Comparison of ENCODE assay signal across 8 cellular contexts in the genomic region with DNA sequence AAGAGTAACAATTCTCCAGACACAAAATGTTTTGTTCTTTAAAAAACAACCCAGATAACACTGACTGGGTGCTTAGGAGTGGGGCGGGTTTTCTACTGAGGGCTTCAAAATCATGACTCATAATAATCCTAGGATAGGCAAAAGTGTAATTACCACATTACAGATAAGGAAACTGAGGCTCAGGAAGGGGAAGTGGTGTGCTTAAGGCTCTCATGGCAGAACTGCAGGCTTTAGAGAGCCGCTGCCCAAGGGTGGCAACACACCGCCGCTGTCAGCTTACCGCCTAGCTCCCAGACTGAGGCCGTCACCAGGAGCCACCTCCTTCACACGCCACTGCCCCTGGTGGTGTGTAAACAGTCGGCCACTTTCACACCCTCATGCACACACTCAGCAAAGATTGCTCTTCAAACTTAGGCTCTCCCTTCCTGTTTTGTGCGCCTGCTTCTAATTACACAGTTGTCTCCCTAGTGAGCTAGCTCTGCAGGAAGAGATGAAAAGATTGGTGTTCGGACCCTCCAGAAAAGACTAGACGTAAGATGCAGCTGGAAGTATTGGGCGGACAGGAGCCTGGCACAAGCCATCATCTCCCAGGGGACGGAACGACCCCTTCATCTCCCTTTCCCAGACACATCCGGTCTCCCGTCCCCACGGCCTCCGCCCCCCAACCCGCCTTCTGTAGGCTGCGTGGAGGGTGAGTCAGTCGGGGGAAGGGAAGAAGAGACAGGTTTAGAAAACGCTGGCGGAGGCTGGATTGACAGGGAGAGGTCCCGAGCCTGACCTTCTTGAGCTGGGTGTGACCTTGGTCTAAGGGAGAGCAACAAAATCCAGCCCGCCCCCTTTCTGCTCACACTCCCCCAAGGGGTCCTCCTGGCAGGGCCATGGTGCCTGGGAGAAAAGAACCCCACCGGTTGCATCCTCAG.
DNase-seq lines count a peak whose midpoint lies in the region; ATAC-seq, FAIRE-seq and TF ChIP-seq lines count a peak whose summit lies in the region.

No MANE protein-coding gene starts in this region.

- POLR2A ChIA-PET in H1 (lab: Charles Lee; ENCODE audit: partially characterized antibody): interaction anchor here (1.5 kb wide), 1 partner anchor 23 kb away, joined by 3 read pairs; no protein-coding TSS in a partner anchor

- H3K4me3 ChIP-seq in DOHH2 (ENCODE audit: low read length): peak overlapping the region; percentile 16; the same call in 1 of the 2 replicates
- H3K4me3 ChIP-seq in H1 (ENCODE audit: extremely low read depth in 1 of 4, insufficient read depth in 2 of 4, low read depth in 3 of 4, low read length in 4 of 4): no peak overlapping the region
- no peak overlapping the region for H3K4me3 ChIP-seq in parathyroid adenoma (ENCODE audit: low read depth, low read length)

- H3K36me3 ChIP-seq in DOHH2 (ENCODE audit: control insufficient read depth, low read length) (no peaks in the 10 kb centered on the region), H1 (ENCODE audit: control insufficient read depth in 2 of 4, insufficient read depth in 4 of 4, low read length in 3 of 4) (no peaks in the 10 kb centered on the region), parathyroid adenoma (ENCODE audit: control insufficient read depth, insufficient read depth, low read length) (no peaks in the 10 kb centered on the region)

- H3K23ac ChIP-seq in H1 (ENCODE audit: insufficient read length): no peak overlapping the region

- no peak for ATAC-seq in GM18519 (IDR thresholded peaks at IDR 0.05; ENCODE audit: low FRiP score, unreplicated experiment)

- no peak overlapping the region for H4K91ac ChIP-seq in H1 (replicated peaks; ENCODE audit: insufficient read length, low read length)

- no peaks in the 10 kb centered on the region for H3K9me3 ChIP-seq in DOHH2 (ENCODE audit: control insufficient read depth, insufficient read depth, low read length)
- no peaks in the 10 kb centered on the region for H3K9me3 ChIP-seq in H1 (ENCODE audit: insufficient read depth in 2 of 2, low read depth in 1 of 2, low read length in 1 of 2)
- H3K9me3 ChIP-seq in parathyroid adenoma (ENCODE audit: control insufficient read depth, low read length): no peaks in the 10 kb centered on the region

- DNase-seq in H1 (ENCODE audit: low read depth in 1 of 2, low spot score in 2 of 2): peak in 1 of 2 experiments; percentile 48
- DNase-seq in NCI-H1930 (lab: John Stamatoyannopoulos, UW): no peak
- DNase-seq in SW 1271 (lab: John Stamatoyannopoulos, UW): no peak
- DNase-seq in DMS 273 (lab: John Stamatoyannopoulos, UW; ENCODE audit: unreplicated experiment): no peak

- TF ChIP-seq RAD21 in H1 (IDR thresholded peaks at IDR 0.05 in 1 of 2, conservative IDR thresholded peaks at IDR 0.05 in 1 of 2; ENCODE audit: low read depth in 2 of 2, low read length in 2 of 2): peak in 1 of 2 experiments; percentile 25; a peak in 1 of 4 replicates

- no peaks in the 10 kb centered on the region for H3K79me1 ChIP-seq in H1 (ENCODE audit: low read depth, low read length)

- no peaks in the 10 kb centered on the region for H3F3A ChIP-seq in DOHH2 (ENCODE audit: control insufficient read depth, insufficient read depth)

- H4K8ac ChIP-seq in H1 (ENCODE audit: extremely low read depth, insufficient read depth, low read length): no peak overlapping the region

- H3K4me1 ChIP-seq in DOHH2 (ENCODE audit: control insufficient read depth, low read length) (peaks cover 9% of the 10 kb centered on the region), H1 (replicated peaks in 1 of 4; ENCODE audit: control insufficient read depth in 3 of 4, insufficient read depth in 4 of 4, low read length in 3 of 4) (peaks cover 0 to 18% (median 10%) of the 10 kb centered on the region in 4 experiments; a peak in 6 of 7 replicates), parathyroid adenoma (peaks cover 7% of the 10 kb centered on the region)

- H2BK120ac ChIP-seq in H1 (replicated peaks; ENCODE audit: low read depth, low read length): no peak overlapping the region

- H3K27ac Mint-ChIP-seq in IgD-negative memory B cell: peak overlapping the region in 1 of 3 donors; percentile 9

- H3K9me3 Mint-ChIP-seq in IgD-negative memory B cell: no peaks in the 10 kb centered on the region

- no peak overlapping the region for H3K56ac ChIP-seq in H1 (replicated peaks; ENCODE audit: insufficient read length, low read depth, low read length)

- H3K23me2 ChIP-seq in H1 (ENCODE audit: low read depth, low read length): no peaks in the 10 kb centered on the region

- TF ChIP-seq EP300 in H1 (IDR thresholded peaks at IDR 0.05; ENCODE audit: borderline replicate concordance in 1 of 2, low read depth in 2 of 2, low read length in 2 of 2): no peak

- no peak overlapping the region for H4K5ac ChIP-seq in H1 (ENCODE audit: insufficient read length, low read depth, low read length)

- FAIRE-seq in H1 (lab: Jason Lieb, UNC): no peak

- H2AFZ ChIP-seq in H1 (ENCODE audit: low read length): 0 out of 2 replicates have a peak overlapping the region, but pooled peaks have one; percentile 83
- no peak overlapping the region for H2AFZ ChIP-seq in parathyroid adenoma

- H4K20me1 ChIP-seq in DOHH2 (ENCODE audit: control insufficient read depth, insufficient read depth, low read depth, low read length) (no peaks in the 10 kb centered on the region), H1 (replicated peaks in 1 of 2; ENCODE audit: control insufficient read depth in 1 of 2, insufficient read depth in 2 of 2, low read length in 2 of 2) (no peaks in the 10 kb centered on the region)

- H2BK5ac ChIP-seq in H1 (ENCODE audit: low read depth, low read length): no peak overlapping the region

- H3K9ac ChIP-seq in H1 (replicated peaks in 1 of 4; ENCODE audit: extremely low read depth in 1 of 4, low read depth in 3 of 4, low read length in 3 of 4) (no peak overlapping the region), parathyroid adenoma (no peak overlapping the region)

- H3K9me2 ChIP-seq in DOHH2 (replicated peaks; ENCODE audit: control insufficient read depth, low read length): no peaks in the 10 kb centered on the region

- H3K14ac ChIP-seq in H1 (ENCODE audit: insufficient read length): no peak overlapping the region

- peaks cover 3% of the 10 kb centered on the region for H3K27me3 Mint-ChIP-seq in IgD-negative memory B cell

- H3K27me3 ChIP-seq in DOHH2 (ENCODE audit: control insufficient read depth, low read length) (peaks cover 21% of the 10 kb centered on the region), H1 (replicated peaks in 1 of 4; ENCODE audit: control insufficient read depth in 3 of 4, extremely low read depth in 1 of 4, insufficient read depth in 3 of 4, low read length in 3 of 4) (no peaks in the 10 kb centered on the region), parathyroid adenoma (ENCODE audit: control insufficient read depth, insufficient read depth, low read length) (no peaks in the 10 kb centered on the region)

- peak overlapping the region; percentile 27 for H3K4me2 ChIP-seq in DOHH2 (ENCODE audit: low read length)
- H3K4me2 ChIP-seq in H1 (ENCODE audit: insufficient read depth in 1 of 2, low read depth in 2 of 2, low read length in 2 of 2): no peak overlapping the region
- peak overlapping the region; percentile 45 for H3K4me2 ChIP-seq in parathyroid adenoma (ENCODE audit: low read length)

- peak overlapping the region in 3 of 4 donors; percentile 78 to 80 (median 80) for H3K4me3 Mint-ChIP-seq in IgD-negative memory B cell

- 84% methylated on average over 24 of the region's 26 CpGs; no CpG with 5 or more reads in 1 of the 2 experiments for WGBS in H1 (ENCODE audit: extremely low coverage in 1 of 2, insufficient coverage in 1 of 2, insufficient read length in 1 of 2, insufficient replicate concordance in 2 of 2, low coverage in 1 of 2, low lambda C conversion rate in 2 of 2, missing lambda C conversion rate in 1 of 2), 2 experiments

- H3K18ac ChIP-seq in H1 (ENCODE audit: extremely low read depth, low read length): no peak overlapping the region

- H3K79me2 ChIP-seq in DOHH2 (ENCODE audit: control insufficient read depth, low read length) (no peaks in the 10 kb centered on the region), H1 (ENCODE audit: control insufficient read depth in 1 of 2, insufficient read depth in 2 of 2, low read length in 2 of 2) (no peaks in the 10 kb centered on the region), parathyroid adenoma (no peaks in the 10 kb centered on the region)

- no peak overlapping the region for H2AK5ac ChIP-seq in H1 (ENCODE audit: low read depth, low read length)

- no peak for TF ChIP-seq CTCF in DOHH2 (IDR thresholded peaks at IDR 0.05; ENCODE audit: low read depth, low read length, poor library complexity, severe bottlenecking)
- TF ChIP-seq CTCF in H1 (IDR thresholded peaks at IDR 0.05; ENCODE audit: control extremely low read depth in 1 of 3, insufficient read depth in 1 of 3, low read depth in 1 of 3, low read length in 3 of 3): peak; percentile 31 to 54 (median 42)
- no peak for TF ChIP-seq CTCF in parathyroid adenoma (IDR thresholded peaks at IDR 0.05)

- H3K4ac ChIP-seq in H1 (replicated peaks; ENCODE audit: insufficient read length, low read depth, low read length): no peak overlapping the region

- no peak overlapping the region for H2BK20ac ChIP-seq in H1 (ENCODE audit: low read length)

- CTCF ChIA-PET in H1 (lab: Charles Lee; ENCODE audit: partially characterized antibody): interaction anchor here (0.6 to 3.7 kb wide), 8 partner anchors 10 to 1036 kb away, joined by 3 to 23 read pairs (median 3); no protein-coding TSS in a partner anchor

- no peak overlapping the region for H3K27ac ChIP-seq in DOHH2 (ENCODE audit: low read depth, low read length)
- no peak overlapping the region for H3K27ac ChIP-seq in H1 (ENCODE audit: low read depth, low read length)
- no peak overlapping the region for H3K27ac ChIP-seq in parathyroid adenoma

- 0 out of 2 replicates have a peak overlapping the region, but pooled peaks have one; percentile 21 for H2BK15ac ChIP-seq in H1 (ENCODE audit: low read length)

- no peaks in the 10 kb centered on the region for H3K36me3 Mint-ChIP-seq in IgD-negative memory B cell

- peak overlapping the region; percentile 77; the same call in 1 of the 2 replicates for H2BK12ac ChIP-seq in H1 (ENCODE audit: low read depth, low read length)

- no peak for TF ChIP-seq POLR2A in H1 (IDR thresholded peaks at IDR 0.05; ENCODE audit: control extremely low read depth in 1 of 2, low read depth in 2 of 2, low read length in 2 of 2)

- H3K4me1 Mint-ChIP-seq in IgD-negative memory B cell: peaks cover 10 to 17% (median 15%) of the 10 kb centered on the region in 3 donors

TF ChIP-seq in H1, 55 proteins besides CTCF, POLR2A, EP300 and RAD21:
- TF ChIP-seq, protein P1, sequence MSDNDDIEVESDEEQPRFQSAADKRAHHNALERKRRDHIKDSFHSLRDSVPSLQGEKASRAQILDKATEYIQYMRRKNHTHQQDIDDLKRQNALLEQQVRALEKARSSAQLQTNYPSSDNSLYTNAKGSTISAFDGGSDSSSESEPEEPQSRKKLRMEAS (IDR thresholded peaks at IDR 0.05): 0 out of 2 replicates have a peak, but pooled peaks have one; percentile 2
- TF ChIP-seq CTBP2 (IDR thresholded peaks at IDR 0.05; ENCODE audit: borderline replicate concordance, insufficient read depth, insufficient read length, low read length): no peak

Comparison
In these comparisons a context has a peak if more than half of its experiments do, and no peak if none do; other contexts are left out.
1. H3K4me2 ChIP-seq: peak in DOHH2 (single experiment) and parathyroid adenoma (single experiment); none in H1 (0 of 2).
2. CTCF ChIP-seq: peak in H1 (3 of 3); none in DOHH2 (single experiment) and parathyroid adenoma (single experiment).